ENCODE assay signal across 8 cellular contexts in genomic region chr17:37608369-37609169, GRCh38. TPM values are rescaled to one million over a fixed set of nuclear protein-coding genes. Genes with fewer than 3 reads are reported as not detected.
DNase-seq lines count a peak whose midpoint lies in the region; ATAC-seq and TF ChIP-seq lines count a peak whose summit lies in the region.

No MANE protein-coding gene starts in this region.

- peak overlapping the region; percentile 85 for H2AFZ ChIP-seq in IMR-90 (replicated peaks; ENCODE audit: low read length, poor library complexity)

- CTCF ChIA-PET in IMR-90 (lab: Yijun Ruan, JAX) = interaction anchor here (0.8 to 1.3 kb wide), 4 partner anchors 11 to 208 kb away, joined by 3 to 5 read pairs (median 4); no protein-coding TSS in a partner anchor

- peak overlapping the region; percentile 90 for H3K9ac ChIP-seq in IMR-90 (ENCODE audit: low read depth, low read length)

- DNase-seq in COR-L47 (lab: John Stamatoyannopoulos, UW) (peak; percentile 25), IMR-90 (peak; percentile 48), RWPE2 (ENCODE audit: low spot score) (no peak), choroid plexus epithelial cell (ENCODE audit: low read depth) (peak; percentile 54), stomach (peak; percentile 26), HPDE6-E6E7 (ENCODE audit: extremely low spot score) (no peak)

- H3K9me3 ChIP-seq in IMR-90 (ENCODE audit: control insufficient read depth, insufficient read depth, low read length) (peaks cover 2% of the 10 kb centered on the region; the same call in 1 of the 2 replicates), RWPE2 (ENCODE audit: severe bottlenecking) (no peaks in the 10 kb centered on the region), stomach (no peaks in the 10 kb centered on the region)

- ATAC-seq in GM21367 (IDR thresholded peaks at IDR 0.05; ENCODE audit: unreplicated experiment) (peak; percentile 4), IMR-90 (ENCODE audit: low read depth) (peak; percentile 47), RWPE2 (ENCODE audit: low read depth) (peak; percentile 40)

- TF ChIP-seq CTCF in IMR-90 (conservative IDR thresholded peaks at IDR 0.05; ENCODE audit: low read depth, low read length) = no peak
- TF ChIP-seq CTCF in RWPE2 (IDR thresholded peaks at IDR 0.05; ENCODE audit: poor library complexity, severe bottlenecking) = no peak
- no peak for TF ChIP-seq CTCF in choroid plexus epithelial cell (conservative IDR thresholded peaks at IDR 0.05; ENCODE audit: low read depth, low read length)
- TF ChIP-seq CTCF in stomach (IDR thresholded peaks at IDR 0.05) = no peak

- no peak overlapping the region for H2BK20ac ChIP-seq in IMR-90 (ENCODE audit: low read depth, low read length)

- peak overlapping the region; percentile 57 for H3K23ac ChIP-seq in IMR-90 (ENCODE audit: low read depth, low read length)

- peak overlapping the region; percentile 74 for H2BK5ac ChIP-seq in IMR-90 (ENCODE audit: low read depth, low read length, poor library complexity, severe bottlenecking)

- in situ Hi-C loops in IMR-90 (cut with MboI; ENCODE audit: low sequenced_read_pairs) = no loop called here

- H4K91ac ChIP-seq in IMR-90 (ENCODE audit: insufficient read depth, low read depth, low read length) = peak overlapping the region; percentile 37; the same call in 1 of the 2 replicates

- H3K27me3 ChIP-seq in IMR-90 (ENCODE audit: control insufficient read depth, insufficient read depth, low read length) = no peaks in the 10 kb centered on the region
- no peaks in the 10 kb centered on the region for H3K27me3 ChIP-seq in RWPE2 (ENCODE audit: insufficient read depth, poor library complexity, severe bottlenecking)
- no peaks in the 10 kb centered on the region for H3K27me3 ChIP-seq in layer of hippocampus (ENCODE audit: control insufficient read depth, insufficient read depth, low read length)
- H3K27me3 ChIP-seq in stomach = no peaks in the 10 kb centered on the region

- peak overlapping the region; percentile 90 for H2AK9ac ChIP-seq in IMR-90 (replicated peaks; ENCODE audit: low read depth, low read length, poor library complexity)

- TF ChIP-seq EP300 in stomach (IDR thresholded peaks at IDR 0.05) = no peak

- peaks cover 6% of the 10 kb centered on the region for H3K36me3 ChIP-seq in IMR-90 (ENCODE audit: control insufficient read depth, insufficient read depth, low read length)
- H3K36me3 ChIP-seq in RWPE2 (ENCODE audit: low read depth) = peaks cover 11% of the 10 kb centered on the region
- H3K36me3 ChIP-seq in stomach = peaks cover 0 to 18% (median 15%) of the 10 kb centered on the region in 4 donors

- peak overlapping the region; percentile 64 for H3K56ac ChIP-seq in IMR-90 (ENCODE audit: extremely low read depth, insufficient read depth, low read length)

- H2BK15ac ChIP-seq in IMR-90 (ENCODE audit: low read depth, low read length) = no peak overlapping the region

- peak overlapping the region; percentile 40 for H3K14ac ChIP-seq in IMR-90 (replicated peaks; ENCODE audit: low read depth, low read length)

- peak overlapping the region; percentile 75 for H3K4ac ChIP-seq in IMR-90 (ENCODE audit: low read depth, low read length)

- H3K4me2 ChIP-seq in IMR-90 (ENCODE audit: low read depth, low read length) = peak overlapping the region; percentile 98

- peaks cover 12 to 39% of the 10 kb centered on the region in 2 experiments for H3K79me1 ChIP-seq in IMR-90 (ENCODE audit: low read depth in 1 of 2, low read length in 2 of 2)

- H3K9me1 ChIP-seq in IMR-90 (ENCODE audit: insufficient read depth, low read length) = peaks cover 6% of the 10 kb centered on the region

- no peak overlapping the region for H2AK5ac ChIP-seq in IMR-90 (ENCODE audit: low read depth, low read length)

- peak overlapping the region; percentile 90 for H3K27ac ChIP-seq in IMR-90 (ENCODE audit: insufficient read depth, low read length)
- H3K27ac ChIP-seq in RWPE2 (ENCODE audit: poor library complexity, severe bottlenecking) = peak overlapping the region; percentile 33
- H3K27ac ChIP-seq in layer of hippocampus (ENCODE audit: low read depth, low read length) = peak overlapping the region; percentile 82
- H3K27ac ChIP-seq in stomach = peak overlapping the region; percentile 90 to 94 (median 90)

- dilution Hi-C loops in IMR-90 (cut with HindIII; ENCODE audit: low sequenced_read_pairs, unreplicated experiment) = no loop called here

- TF ChIP-seq RAD21 in IMR-90 (IDR thresholded peaks at IDR 0.05; ENCODE audit: low read length) = no peak

- POLR2A ChIA-PET in IMR-90 (lab: Charles Lee; ENCODE audit: unreplicated experiment) = no interaction called here

- H3K4me3 ChIP-seq in IMR-90 (ENCODE audit: insufficient read depth, low read depth, low read length) (peak overlapping the region; percentile 89), RWPE2 (ENCODE audit: severe bottlenecking) (peak overlapping the region; percentile 79), choroid plexus epithelial cell (ENCODE audit: low read depth, low read length) (peak overlapping the region; percentile 92), stomach (peak overlapping the region; percentile 80 to 99 (median 96))

- H3K4me1 ChIP-seq in IMR-90 (ENCODE audit: control insufficient read depth, insufficient read depth, low read length) = peaks cover 6% of the 10 kb centered on the region
- peaks cover 6% of the 10 kb centered on the region for H3K4me1 ChIP-seq in RWPE2 (ENCODE audit: insufficient read depth, poor library complexity, severe bottlenecking)
- H3K4me1 ChIP-seq in stomach = peaks cover 9 to 55% (median 30%) of the 10 kb centered on the region in 4 donors

- H4K8ac ChIP-seq in IMR-90 (ENCODE audit: low read depth in 2 of 2, low read length in 2 of 2) = peak overlapping the region in 1 of 2 experiments; percentile 57; a peak in 1 of 4 replicates

- WGBS in IMR-90 (ENCODE audit: extremely low coverage in 2 of 2, insufficient read length in 1 of 2), 2 experiments = 14% methylated on average over 1 of the region's 26 CpGs; no CpG with 5 or more reads in 1 of the 2 experiments
- 0 to 1% (median 0%) methylated on average over 13 to 26 of the region's 26 CpGs for WGBS in stomach, 5 donors

- BruUV-seq in IMR-90 (replicated peaks; lab: Mats Ljungman, UMichigan) = no TSS peak

- H3K18ac ChIP-seq in IMR-90 (ENCODE audit: low read depth, low read length) = peak overlapping the region; percentile 83

- no peak; the same call in 1 of the 2 replicates for TF ChIP-seq POLR2A in IMR-90 (IDR thresholded peaks at IDR 0.05; ENCODE audit: low read depth, low read length)
- TF ChIP-seq POLR2A in stomach (IDR thresholded peaks at IDR 0.05) = no peak

- H4K20me1 ChIP-seq in IMR-90 (ENCODE audit: insufficient read depth, low read length) = peaks cover 16% of the 10 kb centered on the region; the same call in 1 of the 2 replicates

- intact Hi-C loops in IMR-90 (cut with micrococcal nuclease) = loop anchor here (10.0 kb wide), 1 partner anchor 234 kb away; the partner anchor contains the start of gene C17orf78
- intact Hi-C loops in stomach (cut with DNase I; ENCODE audit: low total_unique reads) = no loop called here

- H4K5ac ChIP-seq in IMR-90 (ENCODE audit: low read depth, low read length) = peak overlapping the region; percentile 72

- H2BK120ac ChIP-seq in IMR-90 (ENCODE audit: low read depth, low read length) = peak overlapping the region; percentile 1; the same call in 1 of the 2 replicates

TF ChIP-seq in IMR-90, 13 proteins besides CTCF, POLR2A, EP300 and RAD21 (continues in another document):
- TF ChIP-seq RCOR1 (IDR thresholded peaks at IDR 0.05; ENCODE audit: insufficient replicate concordance, low read length) = no peak
- TF ChIP-seq BHLHE40 (IDR thresholded peaks at IDR 0.05; ENCODE audit: low read depth, low read length) = no peak
- no peak for TF ChIP-seq SMC3 (IDR thresholded peaks at IDR 0.05; ENCODE audit: low read depth, low read length)
- TF ChIP-seq CEBPB (IDR thresholded peaks at IDR 0.05; ENCODE audit: low read depth, low read length) = no peak
- no peak for TF ChIP-seq ELK1 (IDR thresholded peaks at IDR 0.05; ENCODE audit: borderline replicate concordance, low read depth, low read length)
- TF ChIP-seq USF2 (IDR thresholded peaks at IDR 0.05; ENCODE audit: low read depth, low read length) = no peak
- TF ChIP-seq NFE2L2 (IDR thresholded peaks at IDR 0.05; ENCODE audit: low read depth, low read length) = no peak
- no peak for TF ChIP-seq MXI1 (IDR thresholded peaks at IDR 0.05; ENCODE audit: borderline replicate concordance, low read depth, low read length)
- TF ChIP-seq MAZ (IDR thresholded peaks at IDR 0.05; ENCODE audit: borderline replicate concordance, low read depth, low read length) = no peak
- no peak for TF ChIP-seq RFX5 (IDR thresholded peaks at IDR 0.05; ENCODE audit: low read depth, low read length)
- no peak for TF ChIP-seq MAFK (IDR thresholded peaks at IDR 0.05; ENCODE audit: low read depth, low read length)
- TF ChIP-seq FOS (IDR thresholded peaks at IDR 0.05; ENCODE audit: low read depth, low read length) = no peak

RNA-seq across cellular contexts. Expression of gene SYNRG, which starts 0.6 kb away (rescaled TPM):
- total RNA-seq in IMR-90 (2012; rRNA removed) = 11.4 and 11.7 TPM in 2 replicates
- polyA plus RNA-seq in IMR-90 (2012; rRNA removed) = 12.1 and 15.2 TPM in 2 replicates
- polyA plus RNA-seq in IMR-90 (2012; cell fraction: cytosol; rRNA removed) = 5.6 and 7.1 TPM in 2 replicates
- polyA plus RNA-seq in IMR-90 (2012; cell fraction: nucleus; rRNA removed; ENCODE audit: low replicate concordance) = 7.5 and 21.0 TPM in 2 replicates
- 10 to 100 TPM; 26.3 to 92.4 (median 39.1) TPM for total RNA-seq in stomach
- 1 to 10 TPM; 3.7 to 6.1 (median 5.0) TPM for polyA plus RNA-seq in stomach

RNA-seq across cellular contexts. Expression of gene DDX52, which starts 34.7 kb away (rescaled TPM):
- total RNA-seq in IMR-90 (2012; rRNA removed) (26.7 and 32.2 TPM in 2 replicates), stomach (10 to 100 TPM in 4 of 5 donors, 1 to 10 TPM in 1; 7.1 to 40.0 (median 27.8) TPM)
- polyA plus RNA-seq in IMR-90 (2012; rRNA removed) (11.2 and 12.5 TPM in 2 replicates), stomach (10 to 100 TPM in 1 of 3 donors, 1 to 10 TPM in 2; 8.4 to 10.7 (median 9.6) TPM)
- polyA plus RNA-seq in IMR-90 (2012; cell fraction: cytosol; rRNA removed) = 1.4 and 1.9 TPM in 2 replicates
- polyA plus RNA-seq in IMR-90 (2012; cell fraction: nucleus; rRNA removed; ENCODE audit: low replicate concordance) = 3.3 and 28.4 TPM in 2 replicates

Comparison
In these comparisons a context has a peak if more than half of its experiments do, and no peak if none do; other contexts are left out.
1. DNase-seq: peak in COR-L47 (single experiment), IMR-90 (single experiment), choroid plexus epithelial cell (single experiment) and stomach (single experiment); none in RWPE2 (single experiment) and HPDE6-E6E7 (single experiment).
2. H3K27ac ChIP-seq: peak in every context shown above with its lines; median percentile 90 in IMR-90; 90 in stomach; 82 in layer of hippocampus; 33 in RWPE2.
3. Peak in every context shown above with its lines, with median percentiles within 50 percentile points of each other: ATAC-seq and H3K4me3 ChIP-seq.